In genomic region chr19:20351244-20351643, GRCh38 we compare ENCODE assay signal across 21 cellular contexts.
"Had no signal": no experiment of that assay in that cellular context is flagged by ENCODE, and none has a peak within 500 bp of the region (broad histone marks: within the 10 kb centered on the region; RNA-seq: fewer than 3 reads in every experiment).

No MANE protein-coding gene starts in this region.

- H3K27ac ChIP-seq: adrenal gland, breast epithelium, coronary artery, esophagus squamous epithelium, gastrocnemius medialis, right lobe of liver, skin epidermis, stomach, testis, vagina, VCaP had no signal

- DNase-seq: activated CD4-positive, alpha-beta T cell treated with anti-CD3 and anti-CD28 coated beads, Interleukin-2, amount 10 ng/mL, durations not matched to agents 7 days and 5 days; activated CD4-positive, CD25-positive, alpha-beta regulatory T cell treated with anti-CD3 and anti-CD28 coated beads, Interleukin-2, amount 50 U/mL, for 72 hours; activated CD8-positive, alpha-beta T cell treated with anti-CD3 and anti-CD28 coated beads, Interleukin-2, amount 10 ng/mL, durations not matched to agents 7 days and 5 days; activated T-cell treated with anti-CD3 and anti-CD28 coated beads, Interleukin-2, amount 50 U/mL, for 1 hour; esophagus squamous epithelium; gastrocnemius medialis; left cardiac atrium; mesendoderm; naive B cell; posterior cingulate gyrus; right lobe of liver; stimulated activated CD4-positive, alpha-beta T cell treated with anti-CD3 and anti-CD28 coated beads, Interleukin-1b, Interleukin-23, amount 100 ng/mL, for 48 hours; stomach; testis had no signal

- ATAC-seq: activated CD8-positive, alpha-beta T cell treated with anti-CD3 and anti-CD28 coated beads, Interleukin-2, amount 10 ng/mL, durations not matched to agents 7 days and 5 days; activated T-helper 17 cell treated with anti-CD3 and anti-CD28 coated beads, Interleukin-2, amount 50 U/mL, for 72 hours; gastrocnemius medialis; left cardiac atrium; right lobe of liver had no signal
